In the genomic region with DNA sequence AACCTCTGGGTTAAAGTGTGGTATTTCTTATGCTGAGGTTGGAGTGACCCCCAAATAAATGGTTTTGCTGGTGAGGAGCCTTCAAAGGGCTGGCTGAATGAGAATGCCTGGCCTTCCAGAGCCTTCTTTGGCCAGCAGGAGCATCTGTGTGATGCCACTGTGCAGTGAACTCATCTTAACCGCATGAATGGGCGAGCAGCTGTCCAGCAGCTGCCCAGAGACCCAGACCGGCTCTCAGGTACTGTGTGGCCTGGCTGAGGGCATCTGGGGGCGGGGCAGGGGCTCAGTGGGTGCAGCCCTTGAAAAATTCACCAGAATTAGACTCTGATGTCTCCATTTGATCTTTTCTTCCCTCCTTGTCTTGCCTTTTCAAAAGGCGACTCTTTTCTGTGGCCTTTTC, we compare ENCODE assay signal across 24 cellular contexts. TPM values are rescaled to one million over a fixed set of nuclear protein-coding genes. Genes with fewer than 3 reads are reported as not detected.
A peak's percentile ranks its signal among the peaks of the same experiment; 100 is the strongest.
DNase-seq lines count a peak whose midpoint lies in the region; TF ChIP-seq lines count a peak whose summit lies in the region.
"Had no signal": no experiment of that assay in that cellular context is flagged by ENCODE, and none has a peak within 500 bp of the region (broad histone marks: within the 10 kb centered on the region; RNA-seq: fewer than 3 reads in every experiment).

No MANE protein-coding gene starts in this region.

- H3K9me3 Mint-ChIP-seq in glutamatergic neuron (ENCODE audit: unreplicated experiment): peaks cover 4% of the 10 kb centered on the region
- H3K9me3 Mint-ChIP-seq: neural crest cell had no signal

- H3K27me3 ChIP-seq in sigmoid colon: no peaks in the 10 kb centered on the region
- H3K27me3 ChIP-seq: body of pancreas had no signal

- intact Hi-C loops in sigmoid colon (cut with DNase I): loop anchor here (10.0 kb wide), 1 partner anchor 372 kb away; no protein-coding TSS in a partner anchor
- intact Hi-C loops in head of caudate nucleus (cut with DNase I): no loop called here

- H3K4me3 ChIP-seq in sigmoid colon: no peak overlapping the region
- H3K4me3 ChIP-seq: body of pancreas, lung, mucosa of descending colon, thoracic aorta had no signal

- no peak for TF ChIP-seq POLR2A in sigmoid colon (IDR thresholded peaks at IDR 0.05)

- WGBS in sigmoid colon, 2 donors: 83 to 84% methylated on average over 5 of the region's 5 CpGs

- DNase-seq in DMS 273 (lab: John Stamatoyannopoulos, UW; ENCODE audit: unreplicated experiment) (peak; percentile 59), DMS 273 treated with DMSO at 0.1 percent for 48 hours (lab: John Stamatoyannopoulos, UW) (no peak), RWPE1 (ENCODE audit: low spot score) (no peak), glutamatergic neuron (peak; percentile 53), sigmoid colon (peak; percentile 26), NCI-H187 (lab: John Stamatoyannopoulos, UW) (no peak), head of caudate nucleus (no peak), midbrain (lab: John Stamatoyannopoulos, UW) (no peak)
- DNase-seq: activated CD4-positive, alpha-beta T cell treated with anti-CD3 and anti-CD28 coated beads, Interleukin-2, amount 50 U/mL, for 1 hour; activated CD8-positive, alpha-beta memory T cell treated with anti-CD3 and anti-CD28 coated beads, Interleukin-2, amount 10 ng/mL, durations not matched to agents 7 days and 5 days; activated T-cell treated with anti-CD3 and anti-CD28 coated beads, Interleukin-2, amount 50 U/mL, for 48 hours; body of pancreas; cerebellar nuclear complex; KG1; mucosa of descending colon; MV-4-11; NCI-H1436 treated with DMSO at 0.1 percent for 48 hours; NCI-H446 treated with DMSO at 0.1 percent for 48 hours; SHP77; stimulated activated naive CD8-positive, alpha-beta T cell treated with anti-CD3 and anti-CD28 coated beads, Interleukin-15, Interleukin-2, amounts not matched to agents 100 U/mL and 50 U/mL, for 24 hours had no signal

- peaks cover 8% of the 10 kb centered on the region for H3K4me1 Mint-ChIP-seq in glutamatergic neuron (ENCODE audit: low read depth, unreplicated experiment)

- H3K27ac ChIP-seq in RWPE1 (0 out of 2 replicates have a peak overlapping the region, but pooled peaks have one; percentile 23), sigmoid colon (no peak overlapping the region)
- H3K27ac ChIP-seq: 22Rv1, body of pancreas, thoracic aorta had no signal

- CTCF ChIA-PET in RWPE1 (lab: Yijun Ruan, JAX): interaction anchor here (1.6 kb wide), 1 partner anchor 101 kb away, joined by 7 read pairs; no protein-coding TSS in a partner anchor

- TF ChIP-seq CTCF in RWPE1 (conservative IDR thresholded peaks at IDR 0.05; ENCODE audit: low read depth) (no peak), glutamatergic neuron (IDR thresholded peaks at IDR 0.05; ENCODE audit: partially characterized antibody, unreplicated experiment) (no peak), sigmoid colon (IDR thresholded peaks at IDR 0.05) (no peak)

- no peak overlapping the region for H3K4me3 Mint-ChIP-seq in glutamatergic neuron (ENCODE audit: unreplicated experiment)
- H3K4me3 Mint-ChIP-seq: activated CD8-positive, alpha-beta memory T cell treated with anti-CD3 and anti-CD28 coated beads, Interleukin-2, amount 10 ng/mL, durations not matched to agents 7 days and 5 days; neural crest cell had no signal

- no peak for TF ChIP-seq EP300 in sigmoid colon (IDR thresholded peaks at IDR 0.05)

- H3K36me3 Mint-ChIP-seq in glutamatergic neuron (ENCODE audit: unreplicated experiment): no peaks in the 10 kb centered on the region
- H3K36me3 Mint-ChIP-seq: activated CD8-positive, alpha-beta memory T cell treated with anti-CD3 and anti-CD28 coated beads, Interleukin-2, amount 10 ng/mL, durations not matched to agents 7 days and 5 days had no signal

- H3K4me1 ChIP-seq in sigmoid colon: peaks cover 0 to 44% (median 34%) of the 10 kb centered on the region in 4 donors

- H3K27me3 Mint-ChIP-seq in glutamatergic neuron (ENCODE audit: unreplicated experiment): peaks cover 2% of the 10 kb centered on the region

- H3K36me3 ChIP-seq in sigmoid colon: no peaks in the 10 kb centered on the region
- H3K36me3 ChIP-seq: thoracic aorta had no signal

- POLR2A ChIA-PET in RWPE1 (lab: Yijun Ruan, JAX; ENCODE audit: low non-redundant PET): no interaction called here

- H3K9me3 ChIP-seq in sigmoid colon: no peaks in the 10 kb centered on the region
- H3K9me3 ChIP-seq: body of pancreas, mucosa of descending colon, thoracic aorta had no signal

- peak overlapping the region; percentile 43 for H3K27ac Mint-ChIP-seq in glutamatergic neuron (ENCODE audit: unreplicated experiment)
- H3K27ac Mint-ChIP-seq: activated CD8-positive, alpha-beta memory T cell treated with anti-CD3 and anti-CD28 coated beads, Interleukin-2, amount 10 ng/mL, durations not matched to agents 7 days and 5 days had no signal

RNA-seq across cellular contexts. Expression of a gene that starts 59.0 kb away (rescaled TPM):
- total RNA-seq in glutamatergic neuron (ENCODE audit: unreplicated experiment) (10.0 TPM), sigmoid colon (100 to 1,000 TPM in 3 of 4 donors, 10 to 100 TPM in 1; 99.5 to 184 (median 144) TPM)
- polyA plus RNA-seq in sigmoid colon: 10 to 100 TPM; 21.0 to 84.0 (median 24.3) TPM

Comparison
In these comparisons a context has a peak if more than half of its experiments do, and no peak if none do; other contexts are left out.
1. DNase-seq: peak in DMS 273 (single experiment), glutamatergic neuron (single experiment) and sigmoid colon (single experiment); none in DMS 273 treated with DMSO at 0.1 percent for 48 hours (single experiment), RWPE1 (single experiment), NCI-H187 (0 of 2), head of caudate nucleus (0 of 42) and midbrain (single experiment).